In the genomic region with DNA sequence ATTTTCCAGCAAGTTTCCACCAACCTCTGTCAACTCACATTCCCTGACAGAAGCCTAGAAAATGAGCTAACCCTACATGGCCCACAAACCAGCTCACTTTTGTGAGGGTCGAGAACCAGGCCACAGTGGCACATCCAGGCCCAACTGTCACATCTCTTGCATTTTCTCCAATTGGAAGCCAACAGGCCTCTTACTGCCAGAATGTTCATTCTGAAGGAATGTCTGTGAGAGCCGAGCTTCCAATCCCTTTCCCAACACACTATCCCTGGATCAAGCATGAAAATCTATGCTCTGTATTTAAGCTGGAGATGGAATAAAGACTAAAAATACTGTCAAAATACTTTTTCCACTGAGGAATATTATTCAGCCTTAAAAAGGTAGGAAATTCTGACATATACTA, we compare ENCODE assay signal across 23 cellular contexts. TPM values are rescaled to one million over a fixed set of nuclear protein-coding genes. Genes with fewer than 3 reads are reported as not detected.
DNase-seq lines count a peak whose midpoint lies in the region; ATAC-seq and TF ChIP-seq lines count a peak whose summit lies in the region.
"Had no signal": no experiment of that assay in that cellular context is flagged by ENCODE, and none has a peak within 500 bp of the region (broad histone marks: within the 10 kb centered on the region; RNA-seq: fewer than 3 reads in every experiment).

No MANE protein-coding gene starts in this region.

- no peak overlapping the region for H3K4me3 ChIP-seq in left ventricle myocardium inferior
- H3K4me3 ChIP-seq in Caco-2 (ENCODE audit: low read depth, low read length), result no peak overlapping the region
- H3K4me3 ChIP-seq: left lung, SJSA1, upper lobe of left lung had no signal

- DNase-seq in ELR (ENCODE audit: low read depth) (peak; percentile 23), NCI-H226 (peak; percentile 17), left ventricle myocardium inferior (no peak), GF-D8 (lab: John Stamatoyannopoulos, UW) (no peak), caudate nucleus (lab: John Stamatoyannopoulos, UW) (no peak), Caco-2 (no peak)
- DNase-seq: activated CD4-positive, alpha-beta memory T cell treated with anti-CD3 and anti-CD28 coated beads for 36 hours; activated CD8-positive, alpha-beta memory T cell treated with anti-CD3 and anti-CD28 coated beads, Interleukin-2, amount 50 U/mL, for 4 hours; activated naive CD4-positive, alpha-beta T cell treated with anti-CD3 and anti-CD28 coated beads, Interleukin-2, amount 50 U/mL, for 16 hours; cortex of kidney; left lung; naive thymus-derived CD4-positive, alpha-beta T cell; NCI-H1105; NCI-H2029; NCI-H345; NCI-H748 treated with DMSO at 0.1 percent for 48 hours; stimulated activated CD4-positive, alpha-beta T cell treated with anti-CD3 and anti-CD28 coated beads, Interleukin-2, amount 100 ng/mL, for 48 hours; upper lobe of left lung had no signal

- H3K4me1 ChIP-seq in left ventricle myocardium inferior, result peaks cover 78% of the 10 kb centered on the region
- no peaks in the 10 kb centered on the region for H3K4me1 ChIP-seq in Caco-2

- no peak for ATAC-seq in stimulated activated memory B cell treated with anti-CD40 and anti-IgM and Interleukin-4, amounts not matched to agents 10 μg/mL and 1 μg/mL and 100 μg/mL, for 72 hours
- ATAC-seq: esophagus mucosa; left lung; naive thymus-derived CD4-positive, alpha-beta T cell had no signal

- BruUV-seq in Caco-2 (replicated peaks; lab: Mats Ljungman, UMichigan), result no TSS peak

- no peaks in the 10 kb centered on the region for H3K27me3 Mint-ChIP-seq in stimulated activated memory B cell treated with anti-CD40 and anti-IgM and Interleukin-4, amounts not matched to agents 10 μg/mL and 1 μg/mL and 100 μg/mL, for 72 hours
- peaks cover 3% of the 10 kb centered on the region for H3K27me3 Mint-ChIP-seq in Caco-2 (ENCODE audit: insufficient read depth, unreplicated experiment)
- H3K27me3 Mint-ChIP-seq: activated CD4-positive, alpha-beta memory T cell treated with anti-CD3 and anti-CD28 coated beads for 36 hours; activated T-helper 17 cell treated with anti-CD3 and anti-CD28 coated beads, Interleukin-2, amount 50 U/mL, for 72 hours; naive thymus-derived CD4-positive, alpha-beta T cell had no signal

- POLR2A ChIA-PET in Caco-2 (lab: Charles Lee), result no interaction called here

- H3K27ac Mint-ChIP-seq in stimulated activated memory B cell treated with anti-CD40 and anti-IgM and Interleukin-4, amounts not matched to agents 10 μg/mL and 1 μg/mL and 100 μg/mL, for 72 hours, result peak overlapping the region; percentile 65
- no peak overlapping the region for H3K27ac Mint-ChIP-seq in Caco-2 (ENCODE audit: unreplicated experiment)
- H3K27ac Mint-ChIP-seq: activated CD4-positive, alpha-beta memory T cell treated with anti-CD3 and anti-CD28 coated beads for 36 hours; activated T-helper 17 cell treated with anti-CD3 and anti-CD28 coated beads, Interleukin-2, amount 50 U/mL, for 72 hours; mesothelial cell of epicardium; naive thymus-derived CD4-positive, alpha-beta T cell had no signal

- CTCF ChIA-PET in Caco-2 (lab: Charles Lee), result no interaction called here

- H3K27ac ChIP-seq in left ventricle myocardium inferior (replicated peaks) (peak overlapping the region; percentile 68), caudate nucleus (ENCODE audit: low read depth, low read length) (no peak overlapping the region)
- H3K27ac ChIP-seq: left lung, SJSA1, upper lobe of left lung had no signal

- no peaks in the 10 kb centered on the region for H3K9me3 ChIP-seq in left ventricle myocardium inferior (replicated peaks)
- H3K9me3 ChIP-seq in Caco-2, result no peaks in the 10 kb centered on the region; the same call in 1 of the 2 replicates
- H3K9me3 ChIP-seq: left lung, SJSA1, upper lobe of left lung had no signal

- no peaks in the 10 kb centered on the region for H3K9me3 Mint-ChIP-seq in stimulated activated memory B cell treated with anti-CD40 and anti-IgM and Interleukin-4, amounts not matched to agents 10 μg/mL and 1 μg/mL and 100 μg/mL, for 72 hours
- no peaks in the 10 kb centered on the region for H3K9me3 Mint-ChIP-seq in Caco-2 (ENCODE audit: unreplicated experiment)
- H3K9me3 Mint-ChIP-seq: activated CD4-positive, alpha-beta memory T cell treated with anti-CD3 and anti-CD28 coated beads for 36 hours; mesothelial cell of epicardium; naive thymus-derived CD4-positive, alpha-beta T cell had no signal

- H3K4me3 Mint-ChIP-seq in stimulated activated memory B cell treated with anti-CD40 and anti-IgM and Interleukin-4, amounts not matched to agents 10 μg/mL and 1 μg/mL and 100 μg/mL, for 72 hours, result no peak overlapping the region
- no peak overlapping the region for H3K4me3 Mint-ChIP-seq in Caco-2 (ENCODE audit: unreplicated experiment)
- H3K4me3 Mint-ChIP-seq: activated CD4-positive, alpha-beta memory T cell treated with anti-CD3 and anti-CD28 coated beads for 36 hours; activated T-helper 17 cell treated with anti-CD3 and anti-CD28 coated beads, Interleukin-2, amount 50 U/mL, for 72 hours; mesothelial cell of epicardium; naive thymus-derived CD4-positive, alpha-beta T cell had no signal

- no peak for TF ChIP-seq CTCF in left ventricle myocardium inferior (IDR thresholded peaks at IDR 0.05; ENCODE audit: borderline replicate concordance)
- TF ChIP-seq CTCF in Caco-2 (IDR thresholded peaks at IDR 0.05; ENCODE audit: insufficient read depth in 1 of 2, low read depth in 1 of 2, low read length in 1 of 2, severe bottlenecking in 1 of 2, unreplicated experiment in 1 of 2), result no peak

- H3K36me3 ChIP-seq in left ventricle myocardium inferior (no peaks in the 10 kb centered on the region), Caco-2 (ENCODE audit: control insufficient read depth, insufficient read depth, low read length) (no peaks in the 10 kb centered on the region)
- H3K36me3 ChIP-seq: left lung, SJSA1, upper lobe of left lung had no signal

- peaks cover 52% of the 10 kb centered on the region for H3K4me1 Mint-ChIP-seq in stimulated activated memory B cell treated with anti-CD40 and anti-IgM and Interleukin-4, amounts not matched to agents 10 μg/mL and 1 μg/mL and 100 μg/mL, for 72 hours
- no peaks in the 10 kb centered on the region for H3K4me1 Mint-ChIP-seq in Caco-2 (ENCODE audit: low read depth, unreplicated experiment)

- intact Hi-C loops in left ventricle myocardium inferior (cut with micrococcal nuclease) (no loop called here), Caco-2 (cut with micrococcal nuclease; ENCODE audit: unreplicated experiment) (no loop called here)

- H3K27me3 ChIP-seq in left ventricle myocardium inferior (ENCODE audit: low read depth), result no peaks in the 10 kb centered on the region
- H3K27me3 ChIP-seq in Caco-2 (replicated peaks; ENCODE audit: control insufficient read depth, insufficient read depth, low read length), result no peaks in the 10 kb centered on the region
- H3K27me3 ChIP-seq: left lung, SJSA1, upper lobe of left lung had no signal

- H3K36me3 Mint-ChIP-seq in stimulated activated memory B cell treated with anti-CD40 and anti-IgM and Interleukin-4, amounts not matched to agents 10 μg/mL and 1 μg/mL and 100 μg/mL, for 72 hours, result no peaks in the 10 kb centered on the region
- H3K36me3 Mint-ChIP-seq in Caco-2 (ENCODE audit: insufficient read depth, unreplicated experiment), result no peaks in the 10 kb centered on the region
- H3K36me3 Mint-ChIP-seq: activated CD4-positive, alpha-beta memory T cell treated with anti-CD3 and anti-CD28 coated beads for 36 hours; mesothelial cell of epicardium; naive thymus-derived CD4-positive, alpha-beta T cell had no signal

RNA-seq across cellular contexts. Expression of a gene that starts 20.0 kb away (rescaled TPM):
- total RNA-seq in left ventricle myocardium inferior (35.7 TPM), Caco-2 (2022) (0.49 and 0.61 TPM in 2 replicates)

Comparison
In these comparisons a context has a peak if more than half of its experiments do, and no peak if none do; other contexts are left out.
1. DNase-seq: peak in ELR (single experiment) and NCI-H226 (single experiment); none in left ventricle myocardium inferior (single experiment), GF-D8 (single experiment), caudate nucleus (0 of 61) and Caco-2 (0 of 2).
2. RNA of a gene that starts 20.0 kb away (total RNA-seq): 35.7 TPM in left ventricle myocardium inferior (single experiment); 0.49 to 0.61 TPM in Caco-2; every median in the first group is over 10 times any median in the second.